ENCODE assay signal across 8 cellular contexts in the genomic region with DNA sequence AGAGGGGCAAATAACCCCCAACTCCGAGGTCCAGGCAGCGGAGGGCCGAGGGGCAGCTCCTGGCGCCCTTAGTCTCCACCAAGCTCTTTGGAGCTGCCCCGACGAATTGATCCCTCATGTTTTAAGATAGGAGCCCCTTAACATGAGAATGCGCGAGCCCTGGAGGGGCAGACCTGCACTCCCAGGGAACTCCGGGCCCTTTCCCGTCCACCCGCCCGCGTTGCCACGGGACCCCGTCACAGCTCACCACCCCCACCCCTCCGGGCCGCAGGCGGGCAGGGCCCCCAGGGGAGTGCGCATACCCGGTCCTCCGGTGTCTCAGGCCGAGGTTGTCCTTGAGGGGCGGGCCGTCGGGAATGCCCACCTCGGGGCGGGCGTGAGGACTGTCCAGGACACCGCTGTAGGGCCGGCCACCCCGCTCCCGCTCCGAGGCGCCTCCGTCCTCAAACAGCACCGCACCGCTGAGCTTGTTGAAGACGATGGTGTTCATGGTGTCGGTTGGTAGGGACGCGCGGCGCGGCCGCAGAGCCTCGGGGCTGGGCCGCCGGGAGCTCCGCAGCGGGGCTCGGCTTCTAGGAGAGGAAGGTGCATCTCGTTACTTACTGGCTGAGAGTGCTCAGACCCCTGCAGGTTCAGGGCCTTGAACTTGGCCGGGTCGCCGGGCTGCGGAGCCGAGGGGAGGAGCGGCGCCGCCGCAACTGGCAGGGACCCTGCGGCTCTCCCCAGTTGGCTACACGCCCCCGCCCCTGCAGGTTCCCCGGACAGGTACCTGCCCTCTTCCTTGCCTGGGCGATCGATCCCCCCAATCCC. TPM values are rescaled to one million over a fixed set of nuclear protein-coding genes. Genes with fewer than 3 reads are reported as not detected.
DNase-seq lines count a peak whose midpoint lies in the region; ATAC-seq and TF ChIP-seq lines count a peak whose summit lies in the region.

No MANE protein-coding gene starts in this region.

- no peak overlapping the region; the same call in 1 of the 2 replicates for H4K5ac ChIP-seq in IMR-90 (ENCODE audit: low read depth, low read length)

- no peak overlapping the region; the same call in 2 of the 3 replicates for H2BK15ac ChIP-seq in IMR-90 (ENCODE audit: low read depth, low read length)

- 4% methylated on average over 39 of the region's 67 CpGs; no CpG with 5 or more reads in 1 of the 2 experiments for WGBS in IMR-90 (ENCODE audit: extremely low coverage in 2 of 2, insufficient read length in 1 of 2), 2 experiments
- WGBS in heart left ventricle, 4 donors = 1 to 2% (median 1%) methylated on average over 36 to 67 of the region's 67 CpGs

- peak overlapping the region; percentile 8 for H3K9ac ChIP-seq in IMR-90 (ENCODE audit: low read depth, low read length)

- H2BK5ac ChIP-seq in IMR-90 (ENCODE audit: low read depth, low read length, poor library complexity, severe bottlenecking) = no peak overlapping the region

- H2AK5ac ChIP-seq in IMR-90 (ENCODE audit: low read depth, low read length) = no peak overlapping the region; the same call in 1 of the 2 replicates

- H3K79me1 ChIP-seq in IMR-90 (ENCODE audit: low read depth in 1 of 2, low read length in 2 of 2) = no peaks in the 10 kb centered on the region

- H3K14ac ChIP-seq in IMR-90 (replicated peaks; ENCODE audit: low read depth, low read length) = no peak overlapping the region

- H3K56ac ChIP-seq in IMR-90 (ENCODE audit: extremely low read depth, insufficient read depth, low read length) = no peak overlapping the region

- dilution Hi-C loops in IMR-90 (cut with HindIII; ENCODE audit: low sequenced_read_pairs, unreplicated experiment) = no loop called here

- DNase-seq in ACHN (peak; percentile 8), IMR-90 (no peak), heart left ventricle (peak in 4 of 5 donors; percentile 21 to 65 (median 30)), posterior vena cava (ENCODE audit: low spot score) (peak; percentile 86), LoVo (ENCODE audit: low spot score) (no peak)
- DNase-seq in activated naive CD4-positive, alpha-beta T cell treated with Interleukin-2 at 50 U/mL for 16 hours = peak; percentile 37

- peak overlapping the region; percentile 72 for H3K4ac ChIP-seq in IMR-90 (ENCODE audit: low read depth, low read length)

- no peak overlapping the region for H2BK20ac ChIP-seq in IMR-90 (ENCODE audit: low read depth, low read length)

- peak overlapping the region; percentile 51; the same call in 1 of the 2 replicates for H2BK120ac ChIP-seq in IMR-90 (ENCODE audit: low read depth, low read length)

- H3K27me3 ChIP-seq in IMR-90 (ENCODE audit: control insufficient read depth, insufficient read depth, low read length) (peaks cover 49% of the 10 kb centered on the region), heart left ventricle (peaks cover 28 to 89% (median 66%) of the 10 kb centered on the region in 9 donors)

- H3K4me2 ChIP-seq in IMR-90 (ENCODE audit: low read depth, low read length) = peak overlapping the region; percentile 73

- H2AFZ ChIP-seq in IMR-90 (replicated peaks; ENCODE audit: low read length, poor library complexity) = peak overlapping the region; percentile 90

- intact Hi-C loops in IMR-90 (cut with micrococcal nuclease) (loop anchor here (1.0 to 2.0 kb wide), 5 partner anchors 185 to 640 kb away; no protein-coding TSS in a partner anchor), heart left ventricle (cut with DNase I) (loop anchor here (2.0 to 10.0 kb wide), 8 partner anchors 432 to 639 kb away; no protein-coding TSS in a partner anchor), posterior vena cava (cut with DNase I) (loop anchor here (1.0 to 10.0 kb wide), 5 partner anchors 46 to 652 kb away; no protein-coding TSS in a partner anchor)

- in situ Hi-C loops in ACHN (cut with HindIII; ENCODE audit: low pct_ligation_motif_present, low pct_unique_long_range_greater_than_20kb, low sequenced_read_pairs) = no loop called here
- in situ Hi-C loops in IMR-90 (cut with MboI; ENCODE audit: low sequenced_read_pairs) = loop anchor here (25.0 kb wide), 2 partner anchors 444 to 644 kb away; no protein-coding TSS in a partner anchor

- H3K27ac ChIP-seq in IMR-90 (ENCODE audit: insufficient read depth, low read length) = peak overlapping the region; percentile 38; the same call in 1 of the 2 replicates
- peak overlapping the region in 7 of 12 donors; percentile 27 to 95 (median 43) for H3K27ac ChIP-seq in heart left ventricle

- 0 out of 2 replicates have a peak overlapping the region, but pooled peaks have one; percentile 34 for H3K23ac ChIP-seq in IMR-90 (ENCODE audit: low read depth, low read length)

- H3K18ac ChIP-seq in IMR-90 (ENCODE audit: low read depth, low read length) = no peak overlapping the region; the same call in 1 of the 2 replicates

- POLR2A ChIA-PET in IMR-90 (lab: Charles Lee; ENCODE audit: unreplicated experiment) = interaction anchor here (0.6 kb wide), 1 partner anchor 139 kb away, joined by 4 read pairs; no protein-coding TSS in a partner anchor

- H3K4me1 ChIP-seq in IMR-90 (ENCODE audit: control insufficient read depth, insufficient read depth, low read length) (peaks cover 3% of the 10 kb centered on the region; the same call in 1 of the 2 replicates), heart left ventricle (peaks cover 0 to 59% (median 38%) of the 10 kb centered on the region in 12 donors)

- TF ChIP-seq CTCF in IMR-90 (conservative IDR thresholded peaks at IDR 0.05; ENCODE audit: low read depth, low read length) (no peak), heart left ventricle (IDR thresholded peaks at IDR 0.05) (no peak)

- TF ChIP-seq RAD21 in IMR-90 (IDR thresholded peaks at IDR 0.05; ENCODE audit: low read length) = no peak

- H3K9me3 ChIP-seq in IMR-90 (ENCODE audit: control insufficient read depth, insufficient read depth, low read length) (no peaks in the 10 kb centered on the region; the same call in 1 of the 2 replicates), heart left ventricle (no peaks in the 10 kb centered on the region)

- BruUV-seq in IMR-90 (replicated peaks; lab: Mats Ljungman, UMichigan) = no TSS peak

- TF ChIP-seq POLR2A in IMR-90 (IDR thresholded peaks at IDR 0.05; ENCODE audit: low read depth, low read length) (no peak), heart left ventricle (IDR thresholded peaks at IDR 0.05) (no peak)

- peak; percentile 5 for ATAC-seq in IMR-90 (ENCODE audit: low read depth)
- ATAC-seq in heart left ventricle = peak in 3 of 4 donors; percentile 8 to 27 (median 13)
- ATAC-seq in HG02973 (IDR thresholded peaks at IDR 0.05; ENCODE audit: unreplicated experiment) = no peak
- ATAC-seq in HG03175 (IDR thresholded peaks at IDR 0.05; ENCODE audit: unreplicated experiment) = no peak

- H4K20me1 ChIP-seq in IMR-90 (ENCODE audit: insufficient read depth, low read length) = no peaks in the 10 kb centered on the region; the same call in 1 of the 2 replicates

- H3K4me3 ChIP-seq in IMR-90 (ENCODE audit: insufficient read depth, low read depth, low read length) (peak overlapping the region; percentile 33), heart left ventricle (peak overlapping the region; percentile 46 to 77 (median 66))

- CTCF ChIA-PET in IMR-90 (lab: Yijun Ruan, JAX) = interaction anchor here (1.3 to 1.8 kb wide), 2 partner anchors 498 to 504 kb away, joined by 4 to 9 read pairs; no protein-coding TSS in a partner anchor

- H3K9me1 ChIP-seq in IMR-90 (ENCODE audit: insufficient read depth, low read length) = no peaks in the 10 kb centered on the region

- peak overlapping the region; percentile 11 for H2AK9ac ChIP-seq in IMR-90 (replicated peaks; ENCODE audit: low read depth, low read length, poor library complexity)

- peak overlapping the region; percentile 66; the same call in 1 of the 2 replicates for H4K91ac ChIP-seq in IMR-90 (ENCODE audit: insufficient read depth, low read depth, low read length)

- H4K8ac ChIP-seq in IMR-90 (ENCODE audit: low read depth in 2 of 2, low read length in 2 of 2) = peak overlapping the region in 1 of 2 experiments; percentile 50; a peak in 2 of 4 replicates

- no peaks in the 10 kb centered on the region for H3K36me3 ChIP-seq in IMR-90 (ENCODE audit: control insufficient read depth, insufficient read depth, low read length)
- H3K36me3 ChIP-seq in heart left ventricle = no peaks in the 10 kb centered on the region

TF ChIP-seq in IMR-90, 13 proteins besides CTCF, POLR2A, EP300 and RAD21 (continues in another document):
- TF ChIP-seq RFX5 (IDR thresholded peaks at IDR 0.05; ENCODE audit: low read depth, low read length) (no peak), SMC3 (IDR thresholded peaks at IDR 0.05; ENCODE audit: low read depth, low read length) (no peak), CHD1 (IDR thresholded peaks at IDR 0.05; ENCODE audit: low read depth, low read length) (no peak), CEBPB (IDR thresholded peaks at IDR 0.05; ENCODE audit: low read depth, low read length) (no peak), MXI1 (IDR thresholded peaks at IDR 0.05; ENCODE audit: borderline replicate concordance, low read depth, low read length) (no peak), NFE2L2 (IDR thresholded peaks at IDR 0.05; ENCODE audit: low read depth, low read length) (no peak), RCOR1 (IDR thresholded peaks at IDR 0.05; ENCODE audit: insufficient replicate concordance, low read length) (no peak), FOS (IDR thresholded peaks at IDR 0.05; ENCODE audit: low read depth, low read length) (no peak), MAFK (IDR thresholded peaks at IDR 0.05; ENCODE audit: low read depth, low read length) (no peak), BHLHE40 (IDR thresholded peaks at IDR 0.05; ENCODE audit: low read depth, low read length) (no peak), MAZ (IDR thresholded peaks at IDR 0.05; ENCODE audit: borderline replicate concordance, low read depth, low read length) (no peak)
- TF ChIP-seq, protein P1, sequence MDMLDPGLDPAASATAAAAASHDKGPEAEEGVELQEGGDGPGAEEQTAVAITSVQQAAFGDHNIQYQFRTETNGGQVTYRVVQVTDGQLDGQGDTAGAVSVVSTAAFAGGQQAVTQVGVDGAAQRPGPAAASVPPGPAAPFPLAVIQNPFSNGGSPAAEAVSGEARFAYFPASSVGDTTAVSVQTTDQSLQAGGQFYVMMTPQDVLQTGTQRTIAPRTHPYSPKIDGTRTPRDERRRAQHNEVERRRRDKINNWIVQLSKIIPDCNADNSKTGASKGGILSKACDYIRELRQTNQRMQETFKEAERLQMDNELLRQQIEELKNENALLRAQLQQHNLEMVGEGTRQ (IDR thresholded peaks at IDR 0.05; ENCODE audit: low read depth, low read length) = no peak

RNA-seq across cellular contexts. Expression of a gene that starts 2.5 kb away (rescaled TPM):
- 0.28 and 0.36 TPM in 2 replicates for total RNA-seq in IMR-90 (2012; rRNA removed)
- 0.10 and 0.11 TPM in 2 replicates for polyA plus RNA-seq in IMR-90 (2012; rRNA removed)
- 0.10 and 0.24 TPM in 2 replicates for polyA plus RNA-seq in IMR-90 (2012; cell fraction: cytosol; rRNA removed)
- 0.04 and 0.16 TPM in 2 replicates for polyA plus RNA-seq in IMR-90 (2012; cell fraction: nucleus; rRNA removed; ENCODE audit: low replicate concordance)
- total RNA-seq in heart left ventricle = 1 to 10 TPM in 1 of 9 donors, under 1 TPM in 5, not detected in 3; 0.20 to 1.5 (median 0.60) TPM
- polyA plus RNA-seq in heart left ventricle = under 1 TPM in 1 of 2 donors, not detected in 1; 0.06 TPM
- total RNA-seq in posterior vena cava = 10 to 100 TPM; 27.0 to 31.1 TPM

Comparison
In these comparisons a context has a peak if more than half of its experiments do, and no peak if none do; other contexts are left out.
1. DNase-seq: peak in ACHN (single experiment), activated naive CD4-positive, alpha-beta T cell treated with Interleukin-2 at 50 U/mL for 16 hours (single experiment), heart left ventricle (4 of 5) and posterior vena cava (single experiment); none in IMR-90 (single experiment) and LoVo (single experiment).
2. ATAC-seq: peak in IMR-90 (single experiment) and heart left ventricle (3 of 4); none in HG02973 (single experiment) and HG03175 (single experiment).
3. RNA of a gene that starts 2.5 kb away (total RNA-seq): 27.0 to 31.1 TPM in posterior vena cava; 0.28 to 0.36 TPM in IMR-90 and 0.20 to 1.5 TPM in heart left ventricle; every median in the first group is over 10 times any median in the second.